In genomic region chr12:113040722-113041168, GRCh38 we compare ENCODE assay signal across 11 cellular contexts. TPM values are rescaled to one million over a fixed set of nuclear protein-coding genes. Genes with fewer than 3 reads are reported as not detected.
A peak's percentile ranks its signal among the peaks of the same experiment; 100 is the strongest.
DNase-seq lines count a peak whose midpoint lies in the region; ATAC-seq lines count a peak whose summit lies in the region.
"Had no signal": no experiment of that assay in that cellular context is flagged by ENCODE, and none has a peak within 500 bp of the region (broad histone marks: within the 10 kb centered on the region; RNA-seq: fewer than 3 reads in every experiment).

No MANE protein-coding gene starts in this region.

- in situ Hi-C loops in ACHN (cut with HindIII; ENCODE audit: low pct_ligation_motif_present, low pct_unique_long_range_greater_than_20kb, low sequenced_read_pairs): no loop called here

- ATAC-seq in GM19023 (IDR thresholded peaks at IDR 0.05; ENCODE audit: unreplicated experiment) (no peak), GM21717 (IDR thresholded peaks at IDR 0.05; ENCODE audit: unreplicated experiment) (no peak)

- peak; percentile 48 for DNase-seq in ACHN
- peak; percentile 96 for DNase-seq in MV-4-11 (lab: John Stamatoyannopoulos, UW)
- peak; percentile 51 to 83 for DNase-seq in dermis microvascular lymphatic vessel endothelial cell (ENCODE audit: low read depth in 2 of 2)
- peak; percentile 72 to 96 for DNase-seq in lung microvascular endothelial cell (ENCODE audit: low read depth in 2 of 2)
- DNase-seq in T-helper 1 cell: no peak
- no peak for DNase-seq in SK-N-DZ (ENCODE audit: low spot score)
- DNase-seq: activated CD8-positive, alpha-beta memory T cell treated with anti-CD3 and anti-CD28 coated beads, Interleukin-2, amount 50 U/mL, for 4 hours; CD4-positive, CD25-positive, alpha-beta regulatory T cell; NCI-H1436 had no signal

RNA-seq across cellular contexts. Expression of gene DTX1, which starts 15.8 kb away (rescaled TPM):
- 1.8 and 6.1 TPM in 2 replicates for total RNA-seq in dermis microvascular lymphatic vessel endothelial cell
- 0.65 and 4.6 TPM in 2 replicates for total RNA-seq in lung microvascular endothelial cell
- 5.7 and 9.1 TPM in 2 replicates for polyA plus RNA-seq in SK-N-DZ (2014; cell fraction: cytosol; rRNA removed)
- 14.1 and 18.9 TPM in 2 replicates for polyA plus RNA-seq in SK-N-DZ (2014; cell fraction: nucleus; rRNA removed)

Comparison
In these comparisons a context has a peak if more than half of its experiments do, and no peak if none do; other contexts are left out.
1. DNase-seq: peak in ACHN (single experiment), MV-4-11 (single experiment), dermis microvascular lymphatic vessel endothelial cell (2 of 2) and lung microvascular endothelial cell (2 of 2); none in T-helper 1 cell (0 of 5) and SK-N-DZ (single experiment).